Comparison of ENCODE assay signal across 13 cellular contexts in genomic region chr2:66581461-66582363, GRCh38.
A peak's percentile ranks its signal among the peaks of the same experiment; 100 is the strongest.
DNase-seq lines count a peak whose midpoint lies in the region; ATAC-seq and TF ChIP-seq lines count a peak whose summit lies in the region.
"Had no signal": no experiment of that assay in that cellular context is flagged by ENCODE, and none has a peak within 500 bp of the region (broad histone marks: within the 10 kb centered on the region; RNA-seq: fewer than 3 reads in every experiment).

No MANE protein-coding gene starts in this region.

- H3K4me3 Mint-ChIP-seq in neural crest cell = no peak overlapping the region

- H4K20me1 ChIP-seq in osteoblast (ENCODE audit: insufficient read depth, low read length) = no peaks in the 10 kb centered on the region

- intact Hi-C loops in right cardiac atrium (cut with DNase I) (loop anchor here in 1 of 4 donors (10.0 kb wide), 1 partner anchor 1263 kb away; no protein-coding TSS in a partner anchor), Right ventricle myocardium superior (cut with DNase I) (loop anchor here (10.0 kb wide), 2 partner anchors 1073 to 1263 kb away; no protein-coding TSS in a partner anchor)

- DNase-seq in right cardiac atrium (peak in 2 of 3 donors; percentile 11 to 58), Right ventricle myocardium superior (no peak), fibroblast of pulmonary artery (ENCODE audit: low read depth) (no peak), neural crest cell (ENCODE audit: low read depth, low spot score) (peak; percentile 33), occipital lobe (lab: John Stamatoyannopoulos, UW) (no peak), LoVo (ENCODE audit: low spot score) (no peak), osteoblast (ENCODE audit: insufficient read length, low spot score, missing footprints) (no peak)
- DNase-seq: ACHN; activated CD8-positive, alpha-beta memory T cell treated with anti-CD3 and anti-CD28 coated beads, Interleukin-2, amount 50 U/mL, for 48 hours; cortex of kidney; NCI-H2171 treated with DMSO at 0.1 percent for 48 hours had no signal

- TF ChIP-seq CTCF in fibroblast of pulmonary artery (IDR thresholded peaks at IDR 0.05; ENCODE audit: low read length, missing control alignments) (no peak), neural crest cell (conservative IDR thresholded peaks at IDR 0.05) (no peak), osteoblast (IDR thresholded peaks at IDR 0.05; ENCODE audit: extremely low read depth, low read depth, low read length) (no peak)

- ATAC-seq in right cardiac atrium (no peak), Right ventricle myocardium superior (ENCODE audit: poor library complexity) (no peak), HG03354 (IDR thresholded peaks at IDR 0.05; ENCODE audit: poor library complexity, severe bottlenecking, unreplicated experiment) (no peak)

- H2AFZ ChIP-seq in osteoblast (ENCODE audit: low read length) = no peak overlapping the region

- H3K27me3 ChIP-seq in right cardiac atrium (ENCODE audit: control insufficient read depth, insufficient read depth) = peaks cover 2% of the 10 kb centered on the region
- peaks cover 79% of the 10 kb centered on the region for H3K27me3 ChIP-seq in osteoblast (ENCODE audit: insufficient read depth, low read length)

- no peaks in the 10 kb centered on the region for H3K79me2 ChIP-seq in osteoblast (ENCODE audit: insufficient read depth, low read length)

- no peaks in the 10 kb centered on the region for H3K36me3 Mint-ChIP-seq in neural crest cell (ENCODE audit: low read depth)

- H3K9me3 Mint-ChIP-seq in neural crest cell = no peaks in the 10 kb centered on the region

- H3K27ac ChIP-seq in right cardiac atrium (ENCODE audit: low read length) (no peak overlapping the region), osteoblast (ENCODE audit: low read depth, low read length) (no peak overlapping the region)

- H3K4me3 ChIP-seq in right cardiac atrium (ENCODE audit: low read length) (no peak overlapping the region), fibroblast of pulmonary artery (replicated peaks; ENCODE audit: low read depth, low read length) (peak overlapping the region; percentile 32), osteoblast (ENCODE audit: insufficient read depth, low read length) (no peak overlapping the region)
- H3K4me3 ChIP-seq: HAP-1 had no signal

- H3K4me1 Mint-ChIP-seq in neural crest cell = peaks cover 38% of the 10 kb centered on the region

- 9% methylated on average over 70 of the region's 70 CpGs for WGBS in right cardiac atrium

- H3K27me3 Mint-ChIP-seq in neural crest cell (ENCODE audit: low read depth) = peaks cover 41% of the 10 kb centered on the region

- H3K4me1 ChIP-seq in right cardiac atrium (ENCODE audit: control insufficient read depth, insufficient read depth, low read length) (no peaks in the 10 kb centered on the region), osteoblast (ENCODE audit: insufficient read depth, low read length) (peaks cover 5% of the 10 kb centered on the region)
- H3K4me1 ChIP-seq: HAP-1 had no signal

- no peaks in the 10 kb centered on the region for H3K36me3 ChIP-seq in osteoblast (ENCODE audit: insufficient read depth, low read length)
- H3K36me3 ChIP-seq: HAP-1 had no signal

- peak overlapping the region; percentile 73 for H3K27ac Mint-ChIP-seq in neural crest cell (ENCODE audit: unreplicated experiment)

- no peaks in the 10 kb centered on the region for H3K9me3 ChIP-seq in right cardiac atrium (ENCODE audit: control insufficient read depth, low read length)
- H3K9me3 ChIP-seq in osteoblast (ENCODE audit: low read depth, low read length) = no peaks in the 10 kb centered on the region
- H3K9me3 ChIP-seq: HAP-1 had no signal

- no peak overlapping the region for H3K4me2 ChIP-seq in osteoblast (ENCODE audit: insufficient read depth, low read length)

Comparison
In these comparisons a context has a peak if more than half of its experiments do, and no peak if none do; other contexts are left out.
1. DNase-seq: peak in right cardiac atrium (2 of 3) and neural crest cell (single experiment); none in Right ventricle myocardium superior (single experiment), fibroblast of pulmonary artery (single experiment), occipital lobe (single experiment), LoVo (single experiment) and osteoblast (single experiment).